1 cellular context compared by ENCODE assay signal in the genomic region with DNA sequence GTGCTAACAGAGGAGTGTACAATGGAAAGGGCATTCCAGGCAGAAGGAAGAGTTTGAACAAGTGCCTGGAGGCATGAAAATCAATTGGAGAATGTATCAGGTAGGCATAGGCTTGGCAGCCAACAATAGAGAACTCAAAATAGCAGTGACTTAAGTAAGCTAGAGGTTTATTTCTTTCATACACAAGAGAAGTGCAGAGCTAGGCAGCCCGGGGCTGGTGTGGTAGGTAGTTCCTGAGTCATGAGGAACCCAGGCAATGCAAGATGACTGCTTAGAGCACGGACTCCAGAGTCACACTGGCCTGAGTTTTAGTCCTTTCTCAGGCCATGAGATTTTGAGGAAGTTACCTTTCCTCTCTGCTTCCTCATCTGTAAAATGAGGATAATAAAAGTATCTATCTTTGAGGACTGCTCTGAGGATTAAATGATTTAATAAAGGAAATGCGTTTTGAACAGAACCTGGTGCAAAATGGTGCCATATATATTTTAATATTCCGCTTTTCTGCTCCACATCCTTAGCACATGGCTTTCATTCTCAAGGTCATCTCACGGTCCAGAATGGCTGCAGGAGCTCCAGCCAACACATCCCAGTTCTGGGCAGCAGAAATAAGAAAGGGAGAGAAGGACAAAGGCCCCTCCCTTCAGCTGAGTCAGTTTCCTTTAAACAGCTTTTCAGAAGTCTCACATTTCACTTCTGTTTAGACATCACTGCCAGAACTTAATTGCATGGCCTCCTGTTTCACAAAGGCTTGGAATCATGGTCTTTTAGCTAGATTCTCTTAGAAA.
TF ChIP-seq lines count a peak whose summit lies in the region.

No MANE protein-coding gene starts in this region.

TF ChIP-seq in HCT116, 20 proteins besides CTCF, POLR2A, EP300 and RAD21 (continued from another document):
- TF ChIP-seq, protein P1, sequence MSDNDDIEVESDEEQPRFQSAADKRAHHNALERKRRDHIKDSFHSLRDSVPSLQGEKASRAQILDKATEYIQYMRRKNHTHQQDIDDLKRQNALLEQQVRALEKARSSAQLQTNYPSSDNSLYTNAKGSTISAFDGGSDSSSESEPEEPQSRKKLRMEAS (IDR thresholded peaks at IDR 0.05): no peak
- TF ChIP-seq CBX3 (IDR thresholded peaks at IDR 0.05; ENCODE audit: low read depth) (no peak), TCF7L2 (IDR thresholded peaks at IDR 0.05; ENCODE audit: borderline replicate concordance, extremely low read depth, insufficient read depth, insufficient read length) (no peak)
